In the genomic region with DNA sequence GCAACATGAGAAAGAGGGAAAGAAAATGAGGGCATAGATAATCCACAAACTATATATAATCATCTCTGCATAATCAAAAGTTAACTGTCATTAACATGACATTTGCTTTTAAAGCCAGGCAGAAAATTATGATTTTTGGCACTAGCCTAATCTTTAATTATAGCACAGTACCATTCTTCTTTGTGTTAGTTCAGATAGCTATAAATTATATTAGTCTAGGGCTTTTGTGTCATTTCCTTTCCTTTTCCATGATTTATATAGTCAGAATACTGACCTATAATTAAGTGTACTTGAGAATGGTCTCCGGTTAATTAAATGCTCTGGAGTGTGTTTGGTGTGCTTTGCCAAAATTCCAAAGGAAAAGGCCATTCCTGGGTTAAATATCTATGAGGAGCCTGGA, we compare ENCODE assay signal across 14 cellular contexts.
DNase-seq lines count a peak whose midpoint lies in the region; ATAC-seq and TF ChIP-seq lines count a peak whose summit lies in the region.
"Had no signal": no experiment of that assay in that cellular context is flagged by ENCODE, and none has a peak within 500 bp of the region (broad histone marks: within the 10 kb centered on the region; RNA-seq: fewer than 3 reads in every experiment).

No MANE protein-coding gene starts in this region.

- no peak for TF ChIP-seq RAD21 in SK-N-SH (IDR thresholded peaks at IDR 0.05; ENCODE audit: low read length)

- H3F3A ChIP-seq in SK-N-SH (replicated peaks; ENCODE audit: insufficient read depth) = no peaks in the 10 kb centered on the region

- H3K27ac ChIP-seq in SK-N-SH (ENCODE audit: low read depth in 2 of 2, low read length in 1 of 2) = no peak overlapping the region
- H3K27ac ChIP-seq: BLaER1 had no signal

- ATAC-seq in SK-N-SH treated with all-trans-retinoic acid at 6 μM for 48 hours (no peak), GM18861 (IDR thresholded peaks at IDR 0.05; ENCODE audit: unreplicated experiment) (no peak)

- DNase-seq in SK-N-SH (no peak), NCI-H69 (lab: John Stamatoyannopoulos, UW) (peak; percentile 90), anterior cingulate cortex (lab: John Stamatoyannopoulos, UW) (no peak), T-helper 2 cell (no peak)
- DNase-seq: 8988T; AML-193; CD8-positive, alpha-beta memory T cell; DMS53; GF-D8; HCEC 1CT had no signal

- H3K36me3 Mint-ChIP-seq in nephron (ENCODE audit: low read depth) = no peaks in the 10 kb centered on the region
- H3K36me3 Mint-ChIP-seq: CD8-positive, alpha-beta memory T cell had no signal

- no peaks in the 10 kb centered on the region for H3K79me2 ChIP-seq in SK-N-SH (ENCODE audit: insufficient read depth)

- H3K9me2 ChIP-seq in SK-N-SH = no peaks in the 10 kb centered on the region

- no peak for TF ChIP-seq CTCF in SK-N-SH (IDR thresholded peaks at IDR 0.05)
- no peak for TF ChIP-seq CTCF in nephron (IDR thresholded peaks at IDR 0.05; ENCODE audit: unreplicated experiment in 3 of 3)

- CTCF ChIA-PET in SK-N-SH (lab: Yijun Ruan, JAX) = no interaction called here

- H3K9ac ChIP-seq in SK-N-SH = no peak overlapping the region
- H3K9ac ChIP-seq: BLaER1 had no signal

- no peaks in the 10 kb centered on the region for H3K27me3 Mint-ChIP-seq in nephron (ENCODE audit: low read depth)
- H3K27me3 Mint-ChIP-seq: CD8-positive, alpha-beta memory T cell had no signal

- peak overlapping the region; percentile 85 to 87 (median 85) for H3K27ac Mint-ChIP-seq in nephron
- H3K27ac Mint-ChIP-seq: CD8-positive, alpha-beta memory T cell had no signal

- no peak for TF ChIP-seq EP300 in SK-N-SH (IDR thresholded peaks at IDR 0.05; ENCODE audit: borderline replicate concordance in 1 of 2, low read depth in 1 of 2, low read length in 1 of 2)

- H3K4me1 ChIP-seq in SK-N-SH (ENCODE audit: control insufficient read depth in 1 of 2, insufficient read depth in 2 of 2, low read depth in 1 of 2, low read length in 1 of 2) = peaks cover 0 to 4% of the 10 kb centered on the region in 2 experiments; a peak in 1 of 4 replicates

- POLR2A ChIA-PET in SK-N-SH (lab: Yijun Ruan, JAX) = no interaction called here

- H3K4me2 ChIP-seq in SK-N-SH = no peak overlapping the region
- H3K4me2 ChIP-seq: BLaER1 had no signal

- no peaks in the 10 kb centered on the region for H3K27me3 ChIP-seq in SK-N-SH (ENCODE audit: insufficient read depth)
- H3K27me3 ChIP-seq: BLaER1 had no signal

- H2AFZ ChIP-seq in SK-N-SH (ENCODE audit: low read depth) = no peak overlapping the region

- H3K4me1 Mint-ChIP-seq in nephron = peaks cover 37% of the 10 kb centered on the region
- H3K4me1 Mint-ChIP-seq: CD8-positive, alpha-beta memory T cell had no signal

- H3K36me3 ChIP-seq in SK-N-SH (replicated peaks in 1 of 2; ENCODE audit: control insufficient read depth in 1 of 2, insufficient read depth in 2 of 2, low read length in 1 of 2) = no peaks in the 10 kb centered on the region
- H3K36me3 ChIP-seq: BLaER1 had no signal

- 15% methylated on average over 1 of the region's 1 CpG for WGBS in SK-N-SH (ENCODE audit: low lambda C conversion rate)

- no peaks in the 10 kb centered on the region for H3K9me3 Mint-ChIP-seq in nephron

- H3K4me3 Mint-ChIP-seq in nephron = no peak overlapping the region
- H3K4me3 Mint-ChIP-seq: CD8-positive, alpha-beta memory T cell had no signal

- H4K20me1 ChIP-seq in SK-N-SH (ENCODE audit: insufficient read depth) = no peaks in the 10 kb centered on the region
- H4K20me1 ChIP-seq: BLaER1 had no signal

- no peak overlapping the region for H3K4me3 ChIP-seq in SK-N-SH (ENCODE audit: low read depth in 2 of 2, low read length in 1 of 2)
- H3K4me3 ChIP-seq: BLaER1 had no signal

- no peaks in the 10 kb centered on the region for H3K9me3 ChIP-seq in SK-N-SH
- H3K9me3 ChIP-seq: BLaER1 had no signal

TF ChIP-seq in SK-N-SH treated with all-trans-retinoic acid at 6 μM for 48 hours, 23 proteins besides CTCF, POLR2A, EP300 and RAD21:
- peak; percentile 61 for TF ChIP-seq ISL1 (CRISPR knock-in tag; IDR thresholded peaks at IDR 0.05)
- 0 out of 2 replicates have a peak, but pooled peaks have one; percentile 34 for TF ChIP-seq CSRNP3 (CRISPR knock-in tag; IDR thresholded peaks at IDR 0.05)
- no peak for TF ChIP-seq ZFP30 (CRISPR knock-in tag; IDR thresholded peaks at IDR 0.05)

TF ChIP-seq in SK-N-SH, 30 proteins besides CTCF, POLR2A, EP300 and RAD21:
- TF ChIP-seq MEF2A (IDR thresholded peaks at IDR 0.05; ENCODE audit: borderline replicate concordance, low read depth) (no peak), USF1 (IDR thresholded peaks at IDR 0.05; ENCODE audit: borderline replicate concordance, low read depth) (no peak), CHD2 (IDR thresholded peaks at IDR 0.05; ENCODE audit: low read length, partially characterized antibody) (no peak), TEAD4 (IDR thresholded peaks at IDR 0.05; ENCODE audit: borderline replicate concordance, insufficient read depth) (no peak), RXRA (IDR thresholded peaks at IDR 0.05; ENCODE audit: borderline replicate concordance, low read depth) (no peak), MXI1 (IDR thresholded peaks at IDR 0.05; ENCODE audit: low read depth, low read length) (no peak), FOXJ3 (CRISPR knock-in tag; IDR thresholded peaks at IDR 0.05) (no peak), USF2 (IDR thresholded peaks at IDR 0.05; ENCODE audit: borderline replicate concordance, low read depth, low read length) (no peak), RFX5 (IDR thresholded peaks at IDR 0.05; ENCODE audit: low read length) (no peak), JUND (IDR thresholded peaks at IDR 0.05) (no peak)
